In genomic region chr18:58315739-58316215, GRCh38 we compare ENCODE assay signal across 1 cellular context.
TF ChIP-seq lines count a peak whose summit lies in the region.

No MANE protein-coding gene starts in this region.

TF ChIP-seq in HepG2, 621 proteins besides CTCF, POLR2A, EP300 and RAD21 (continued from another document and continues in another):
- TF ChIP-seq SKIL (CRISPR knock-in tag; IDR thresholded peaks at IDR 0.05; ENCODE audit: borderline replicate concordance) (peak; percentile 85), ZNF790 (CRISPR knock-in tag; IDR thresholded peaks at IDR 0.05; ENCODE audit: borderline replicate concordance) (no peak), TFE3 (CRISPR knock-in tag; IDR thresholded peaks at IDR 0.05) (peak; percentile 82), PHF8 (CRISPR knock-in tag; IDR thresholded peaks at IDR 0.05) (no peak), RXRA (CRISPR knock-in tag; IDR thresholded peaks at IDR 0.05) (peak; percentile 44; the same call in 1 of the 2 replicates), ZNF687 (CRISPR knock-in tag; IDR thresholded peaks at IDR 0.05) (peak; percentile 84), ZNF205 (CRISPR knock-in tag; IDR thresholded peaks at IDR 0.05) (peak; percentile 96), ZNF574 (CRISPR knock-in tag; IDR thresholded peaks at IDR 0.05) (0 out of 2 replicates have a peak, but pooled peaks have one; percentile 24), ELF1 (CRISPR knock-in tag; IDR thresholded peaks at IDR 0.05) (0 out of 2 replicates have a peak, but pooled peaks have one; percentile 50), SOX13 (IDR thresholded peaks at IDR 0.05) (peak; percentile 79), SOX13 (CRISPR knock-in tag; conservative IDR thresholded peaks at IDR 0.05 in 1 of 2, IDR thresholded peaks at IDR 0.05 in 1 of 2) (peak in 1 of 2 experiments; percentile 94; a peak in 2 of 4 replicates), SKI (IDR thresholded peaks at IDR 0.05; ENCODE audit: partially characterized antibody) (peak; percentile 54), ZBTB49 (CRISPR knock-in tag; IDR thresholded peaks at IDR 0.05; ENCODE audit: borderline replicate concordance) (no peak), ARNTL (CRISPR knock-in tag; IDR thresholded peaks at IDR 0.05) (peak; percentile 64; the same call in 1 of the 2 replicates), NFKBIZ (CRISPR knock-in tag; IDR thresholded peaks at IDR 0.05) (peak; percentile 67; the same call in 1 of the 2 replicates), ZNF17 (CRISPR knock-in tag; IDR thresholded peaks at IDR 0.05) (no peak), PTBP1 (IDR thresholded peaks at IDR 0.05; ENCODE audit: low read depth, low read length, poor library complexity, severe bottlenecking) (no peak), HDAC1 (CRISPR knock-in tag; IDR thresholded peaks at IDR 0.05) (0 out of 2 replicates have a peak, but pooled peaks have one; percentile 34), CEBPG (CRISPR knock-in tag; IDR thresholded peaks at IDR 0.05) (0 out of 2 replicates have a peak, but pooled peaks have one; percentile 2), ZNF275 (CRISPR knock-in tag; IDR thresholded peaks at IDR 0.05; ENCODE audit: borderline replicate concordance) (no peak), MAFF (IDR thresholded peaks at IDR 0.05; ENCODE audit: low read depth, low read length) (0 out of 2 replicates have a peak, but pooled peaks have one; percentile 16), ZNF296 (CRISPR knock-in tag; conservative IDR thresholded peaks at IDR 0.05) (no peak), ATF4 (CRISPR knock-in tag; IDR thresholded peaks at IDR 0.05) (peak in 1 of 2 experiments; percentile 26; a peak in 1 of 4 replicates), ETV5 (CRISPR knock-in tag; IDR thresholded peaks at IDR 0.05; ENCODE audit: borderline replicate concordance) (peak; percentile 95), MNT (IDR thresholded peaks at IDR 0.05) (0 out of 2 replicates have a peak, but pooled peaks have one; percentile 5), GATA4 (IDR thresholded peaks at IDR 0.05; ENCODE audit: borderline replicate concordance, low read depth) (peak; percentile 72; the same call in 1 of the 2 replicates), STAG1 (CRISPR knock-in tag; IDR thresholded peaks at IDR 0.05) (no peak), POGZ (CRISPR knock-in tag; IDR thresholded peaks at IDR 0.05) (peak; percentile 40; the same call in 1 of the 2 replicates), RXRB (CRISPR knock-in tag; IDR thresholded peaks at IDR 0.05; ENCODE audit: borderline replicate concordance) (peak; percentile 85; the same call in 1 of the 2 replicates), ZNF549 (CRISPR knock-in tag; IDR thresholded peaks at IDR 0.05) (no peak), FOXP4 (CRISPR knock-in tag; IDR thresholded peaks at IDR 0.05) (peak; percentile 76), ZNF335 (CRISPR knock-in tag; IDR thresholded peaks at IDR 0.05) (no peak), GATAD2A (CRISPR knock-in tag; IDR thresholded peaks at IDR 0.05) (peak; percentile 77), ZFY (CRISPR knock-in tag; IDR thresholded peaks at IDR 0.05) (no peak), PHF5A (CRISPR knock-in tag; IDR thresholded peaks at IDR 0.05; ENCODE audit: low read depth, unreplicated experiment) (peak; percentile 58), SCMH1 (CRISPR knock-in tag; IDR thresholded peaks at IDR 0.05; ENCODE audit: borderline replicate concordance) (no peak)
